Comparison of ENCODE assay signal across 16 cellular contexts in the genomic region with DNA sequence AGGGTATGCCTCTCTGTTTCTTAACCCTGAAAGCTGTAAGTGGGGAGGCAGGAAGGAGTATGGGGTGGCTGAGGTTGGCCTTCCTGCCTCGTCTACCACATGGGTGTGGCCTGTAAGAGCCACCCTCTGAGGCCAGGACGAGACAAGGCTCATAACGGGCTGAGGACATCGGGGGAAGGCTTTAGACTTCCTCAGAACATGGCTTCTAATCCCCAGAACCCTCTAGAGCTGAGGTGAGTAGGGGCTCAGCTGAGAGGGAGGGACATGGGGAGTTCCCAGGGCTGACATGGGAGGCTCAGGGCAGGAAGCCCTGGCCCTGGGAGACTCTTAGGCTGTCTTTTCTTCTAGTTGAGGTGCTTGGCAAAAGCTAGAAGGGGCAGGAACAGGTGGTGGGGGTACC. TPM values are rescaled to one million over a fixed set of nuclear protein-coding genes. Genes with fewer than 3 reads are reported as not detected.
DNase-seq lines count a peak whose midpoint lies in the region; ATAC-seq and TF ChIP-seq lines count a peak whose summit lies in the region.
"Had no signal": no experiment of that assay in that cellular context is flagged by ENCODE, and none has a peak within 500 bp of the region (broad histone marks: within the 10 kb centered on the region; RNA-seq: fewer than 3 reads in every experiment).

No MANE protein-coding gene starts in this region.

- H3K27ac Mint-ChIP-seq in activated naive CD8-positive, alpha-beta T cell treated with anti-CD3 and anti-CD28 coated beads, Interleukin-2, amount 10 ng/mL, durations not matched to agents 7 days and 5 days = peak overlapping the region; percentile 98
- H3K27ac Mint-ChIP-seq in stimulated activated memory B cell treated with anti-CD40 and anti-IgM and Interleukin-4, amounts not matched to agents 10 μg/mL and 1 μg/mL and 100 μg/mL, for 72 hours = no peak overlapping the region
- H3K27ac Mint-ChIP-seq: endodermal cell had no signal

- no peak for TF ChIP-seq CTCF in BE2C (IDR thresholded peaks at IDR 0.05; ENCODE audit: low read depth, low read length)

- H3K36me3 Mint-ChIP-seq in activated T-cell treated with anti-CD3 and anti-CD28 coated beads, Interleukin-2, amount 50 U/mL, for 4 hours (ENCODE audit: insufficient read depth) = peaks cover 3% of the 10 kb centered on the region
- peaks cover 5% of the 10 kb centered on the region for H3K36me3 Mint-ChIP-seq in activated naive CD8-positive, alpha-beta T cell treated with anti-CD3 and anti-CD28 coated beads, Interleukin-2, amount 10 ng/mL, durations not matched to agents 7 days and 5 days
- H3K36me3 Mint-ChIP-seq in stimulated activated memory B cell treated with anti-CD40 and anti-IgM and Interleukin-4, amounts not matched to agents 10 μg/mL and 1 μg/mL and 100 μg/mL, for 72 hours = peaks cover 7% of the 10 kb centered on the region

- H3K36me3 ChIP-seq in SJCRH30 (no peaks in the 10 kb centered on the region), BE2C (no peaks in the 10 kb centered on the region)
- H3K36me3 ChIP-seq: gastrocnemius medialis, HAP-1 had no signal

- no peaks in the 10 kb centered on the region for H3K27me3 Mint-ChIP-seq in activated T-cell treated with anti-CD3 and anti-CD28 coated beads, Interleukin-2, amount 50 U/mL, for 4 hours (ENCODE audit: low read depth)
- H3K27me3 Mint-ChIP-seq in activated naive CD8-positive, alpha-beta T cell treated with anti-CD3 and anti-CD28 coated beads, Interleukin-2, amount 10 ng/mL, durations not matched to agents 7 days and 5 days = no peaks in the 10 kb centered on the region
- H3K27me3 Mint-ChIP-seq in stimulated activated memory B cell treated with anti-CD40 and anti-IgM and Interleukin-4, amounts not matched to agents 10 μg/mL and 1 μg/mL and 100 μg/mL, for 72 hours = no peaks in the 10 kb centered on the region

- peaks cover 25% of the 10 kb centered on the region for H3K4me1 ChIP-seq in SJCRH30
- H3K4me1 ChIP-seq in BE2C = no peaks in the 10 kb centered on the region
- H3K4me1 ChIP-seq: gastrocnemius medialis, HAP-1, parathyroid adenoma had no signal

- peak overlapping the region; percentile 99 for H3K27ac ChIP-seq in SJCRH30
- H3K27ac ChIP-seq: gastrocnemius medialis, parathyroid adenoma had no signal

- ATAC-seq in activated T-cell treated with anti-CD3 and anti-CD28 coated beads, Interleukin-2, amount 50 U/mL, for 4 hours = peak; percentile 63 to 66
- ATAC-seq in activated naive CD8-positive, alpha-beta T cell treated with anti-CD3 and anti-CD28 coated beads, Interleukin-2, amount 10 ng/mL, durations not matched to agents 7 days and 5 days (ENCODE audit: low read depth) = peak; percentile 98
- ATAC-seq in stimulated activated memory B cell treated with anti-CD40 and anti-IgM and Interleukin-4, amounts not matched to agents 10 μg/mL and 1 μg/mL and 100 μg/mL, for 72 hours = peak; percentile 3
- ATAC-seq: gastrocnemius medialis, PC-3 had no signal

- H3K27me3 ChIP-seq in SJCRH30 (no peaks in the 10 kb centered on the region), BE2C (no peaks in the 10 kb centered on the region)
- H3K27me3 ChIP-seq: gastrocnemius medialis had no signal

- intact Hi-C loops in posterior vena cava (cut with DNase I) = no loop called here

- POLR2A ChIA-PET in activated naive CD8-positive, alpha-beta T cell treated with anti-CD3 and anti-CD28 coated beads, Interleukin-2, amount 10 ng/mL, durations not matched to agents 7 days and 5 days (lab: Charles Lee) = interaction anchor here (0.7 to 1.6 kb wide), 7 partner anchors 9 to 279 kb away, joined by 3 to 7 read pairs (median 3); a partner anchor contains a TSS

- peaks cover 18% of the 10 kb centered on the region for H3K4me1 Mint-ChIP-seq in activated T-cell treated with anti-CD3 and anti-CD28 coated beads, Interleukin-2, amount 50 U/mL, for 4 hours (ENCODE audit: low read depth)
- H3K4me1 Mint-ChIP-seq in activated naive CD8-positive, alpha-beta T cell treated with anti-CD3 and anti-CD28 coated beads, Interleukin-2, amount 10 ng/mL, durations not matched to agents 7 days and 5 days = peaks cover 32% of the 10 kb centered on the region
- H3K4me1 Mint-ChIP-seq in stimulated activated memory B cell treated with anti-CD40 and anti-IgM and Interleukin-4, amounts not matched to agents 10 μg/mL and 1 μg/mL and 100 μg/mL, for 72 hours = peaks cover 7% of the 10 kb centered on the region

- H3K9me3 Mint-ChIP-seq in activated T-cell treated with anti-CD3 and anti-CD28 coated beads, Interleukin-2, amount 50 U/mL, for 4 hours = no peaks in the 10 kb centered on the region
- H3K9me3 Mint-ChIP-seq in activated naive CD8-positive, alpha-beta T cell treated with anti-CD3 and anti-CD28 coated beads, Interleukin-2, amount 10 ng/mL, durations not matched to agents 7 days and 5 days = no peaks in the 10 kb centered on the region
- no peaks in the 10 kb centered on the region for H3K9me3 Mint-ChIP-seq in stimulated activated memory B cell treated with anti-CD40 and anti-IgM and Interleukin-4, amounts not matched to agents 10 μg/mL and 1 μg/mL and 100 μg/mL, for 72 hours
- H3K9me3 Mint-ChIP-seq: endodermal cell had no signal

- no peak for DNase-seq in activated T-cell treated with anti-CD3 and anti-CD28 coated beads, Interleukin-2, amount 50 U/mL, for 4 hours
- DNase-seq in activated T-cell treated with anti-CD3 and anti-CD28 coated beads for 4 hours (no peak), SJCRH30 (no peak), midbrain (lab: John Stamatoyannopoulos, UW) (no peak), posterior vena cava (ENCODE audit: low spot score) (no peak), BE2C (no peak)
- peak; percentile 72 for DNase-seq in activated naive CD8-positive, alpha-beta T cell treated with anti-CD3 and anti-CD28 coated beads, Interleukin-2, amount 10 ng/mL, durations not matched to agents 7 days and 5 days
- DNase-seq: DMS79 treated with DMSO at 0.1 percent for 48 hours, endodermal cell, gastrocnemius medialis, MM.1S, PC-3 had no signal

- H3K4me3 ChIP-seq in SJCRH30 (peak overlapping the region; percentile 3; the same call in 1 of the 2 replicates), BE2C (ENCODE audit: low read depth, low read length) (no peak overlapping the region)
- H3K4me3 ChIP-seq: gastrocnemius medialis, HAP-1 had no signal

- peak overlapping the region; percentile 73 for H3K4me3 Mint-ChIP-seq in activated T-cell treated with anti-CD3 and anti-CD28 coated beads, Interleukin-2, amount 50 U/mL, for 4 hours
- H3K4me3 Mint-ChIP-seq in activated naive CD8-positive, alpha-beta T cell treated with anti-CD3 and anti-CD28 coated beads, Interleukin-2, amount 10 ng/mL, durations not matched to agents 7 days and 5 days = peak overlapping the region; percentile 95
- H3K4me3 Mint-ChIP-seq in stimulated activated memory B cell treated with anti-CD40 and anti-IgM and Interleukin-4, amounts not matched to agents 10 μg/mL and 1 μg/mL and 100 μg/mL, for 72 hours = no peak overlapping the region
- H3K4me3 Mint-ChIP-seq: endodermal cell had no signal

- H3K9me3 ChIP-seq in SJCRH30 (replicated peaks) (no peaks in the 10 kb centered on the region), BE2C (no peaks in the 10 kb centered on the region)
- H3K9me3 ChIP-seq: gastrocnemius medialis, HAP-1 had no signal

RNA-seq across cellular contexts. Expression of a gene that starts 36.7 kb away (rescaled TPM):
- total RNA-seq in activated T-cell treated with anti-CD3 and anti-CD28 coated beads, Interleukin-2, amount 50 U/mL, for 4 hours = under 1 TPM in 1 of 3 donors, not detected in 2; 0.08 TPM
- not detected in 2 replicates for total RNA-seq in SJCRH30 (2014; rRNA removed; shearing (Covaris generic))
- not detected for total RNA-seq in activated naive CD8-positive, alpha-beta T cell treated with anti-CD3 and anti-CD28 coated beads, Interleukin-2, amount 10 ng/mL, durations not matched to agents 7 days and 5 days
- not detected for total RNA-seq in posterior vena cava
- not detected for polyA plus RNA-seq in BE2C (2012; ENCODE audit: insufficient read depth, insufficient read length, low read depth)
- total RNA-seq: gastrocnemius medialis, mesenteric fat pad, PC-3 had no signal

Comparison
In these comparisons a context has a peak if more than half of its experiments do, and no peak if none do; other contexts are left out.
1. ATAC-seq: peak in every context shown above with its lines; median percentile 98 in activated naive CD8-positive, alpha-beta T cell treated with anti-CD3 and anti-CD28 coated beads, Interleukin-2, amount 10 ng/mL, durations not matched to agents 7 days and 5 days; 64 in activated T-cell treated with anti-CD3 and anti-CD28 coated beads, Interleukin-2, amount 50 U/mL, for 4 hours; 3 in stimulated activated memory B cell treated with anti-CD40 and anti-IgM and Interleukin-4, amounts not matched to agents 10 μg/mL and 1 μg/mL and 100 μg/mL, for 72 hours.